ENCODE assay signal across 10 cellular contexts in genomic region chr13:60369242-60369641, GRCh38. TPM values are rescaled to one million over a fixed set of nuclear protein-coding genes. Genes with fewer than 3 reads are reported as not detected.
DNase-seq lines count a peak whose midpoint lies in the region; ATAC-seq and TF ChIP-seq lines count a peak whose summit lies in the region.
"Had no signal": no experiment of that assay in that cellular context is flagged by ENCODE, and none has a peak within 500 bp of the region (broad histone marks: within the 10 kb centered on the region; RNA-seq: fewer than 3 reads in every experiment).

No MANE protein-coding gene starts in this region.

- no peak overlapping the region for H4K91ac ChIP-seq in mesenchymal stem cell (ENCODE audit: low read length)

- DNase-seq in GM06990 (ENCODE audit: extremely low read depth, insufficient read length): no peak
- no peak for DNase-seq in HFF-Myc (ENCODE audit: extremely low read depth, low read depth)
- peak; percentile 9 for DNase-seq in mesenchymal stem cell
- no peak for DNase-seq in NCI-H2107 (lab: John Stamatoyannopoulos, UW)
- DNase-seq in activated CD8-positive, alpha-beta memory T cell treated with anti-CD3 and anti-CD28 coated beads for 24 hours: no peak
- no peak for DNase-seq in activated gamma-delta T cell treated with Interleukin-2 at 50 U/mL for 16 hours
- DNase-seq in gastrocnemius medialis: no peak
- DNase-seq: effector CD4-positive, alpha-beta T cell; pancreas had no signal

- H2AFZ ChIP-seq in mesenchymal stem cell (ENCODE audit: low read depth, low read length): no peak overlapping the region

- no peak overlapping the region for H3K9ac ChIP-seq in mesenchymal stem cell (ENCODE audit: low read length)

- no peak overlapping the region for H3K23ac ChIP-seq in mesenchymal stem cell (ENCODE audit: low read length in 2 of 2)

- H3K79me1 ChIP-seq in mesenchymal stem cell (replicated peaks; ENCODE audit: low read length, poor library complexity, severe bottlenecking): no peaks in the 10 kb centered on the region

- H4K8ac ChIP-seq in mesenchymal stem cell (ENCODE audit: low read length): no peak overlapping the region

- H3K9me3 ChIP-seq in mesenchymal stem cell (ENCODE audit: control insufficient read depth, low read length) (no peaks in the 10 kb centered on the region), gastrocnemius medialis (no peaks in the 10 kb centered on the region)
- H3K9me3 ChIP-seq: pancreas had no signal

- intact Hi-C loops in gastrocnemius medialis (cut with DNase I; ENCODE audit: low total_unique reads): no loop called here

- ATAC-seq in SK-N-SH treated with all-trans-retinoic acid at 6 μM for 48 hours: peak; percentile 77; the same call in 2 of the 3 replicates
- no peak for ATAC-seq in gastrocnemius medialis
- ATAC-seq: pancreas had no signal

- H3K4me2 ChIP-seq in mesenchymal stem cell (ENCODE audit: low read length, poor library complexity, severe bottlenecking): no peak overlapping the region

- H3K4me1 ChIP-seq in mesenchymal stem cell (ENCODE audit: control insufficient read depth, insufficient read depth, low read depth, low read length) (no peaks in the 10 kb centered on the region), gastrocnemius medialis (no peaks in the 10 kb centered on the region)
- H3K4me1 ChIP-seq: pancreas had no signal

- no peaks in the 10 kb centered on the region for H3K27me3 ChIP-seq in GM06990 (replicated peaks; ENCODE audit: control insufficient read depth, insufficient read depth, low read length)
- H3K27me3 ChIP-seq in mesenchymal stem cell (ENCODE audit: control insufficient read depth in 1 of 2, insufficient read depth in 1 of 2, low read length in 2 of 2): no peaks in the 10 kb centered on the region
- H3K27me3 ChIP-seq in gastrocnemius medialis: no peaks in the 10 kb centered on the region
- H3K27me3 ChIP-seq: pancreas had no signal

- no peak overlapping the region for H2BK5ac ChIP-seq in mesenchymal stem cell (ENCODE audit: low read depth, low read length, poor library complexity, severe bottlenecking)

- no peak overlapping the region for H3K4me3 ChIP-seq in GM06990 (replicated peaks; ENCODE audit: low read depth, low read length)
- H3K4me3 ChIP-seq in HFF-Myc (replicated peaks; ENCODE audit: low read depth, low read length): no peak overlapping the region
- H3K4me3 ChIP-seq in mesenchymal stem cell (ENCODE audit: insufficient read depth in 1 of 2, low read depth in 1 of 2, low read length in 2 of 2): no peak overlapping the region
- no peak overlapping the region for H3K4me3 ChIP-seq in gastrocnemius medialis
- H3K4me3 ChIP-seq: pancreas had no signal

- no peak overlapping the region for H3K27ac ChIP-seq in mesenchymal stem cell (ENCODE audit: low read length, poor library complexity, severe bottlenecking)
- H3K27ac ChIP-seq in gastrocnemius medialis: no peak overlapping the region
- H3K27ac ChIP-seq: pancreas had no signal

- no peak overlapping the region for H3K14ac ChIP-seq in mesenchymal stem cell (ENCODE audit: low read length in 2 of 2)

- peak; percentile 29 for TF ChIP-seq CTCF in GM06990 (IDR thresholded peaks at IDR 0.05; ENCODE audit: insufficient read depth, low read length, poor library complexity, severe bottlenecking)
- peak; percentile 8 for TF ChIP-seq CTCF in HFF-Myc (IDR thresholded peaks at IDR 0.05; ENCODE audit: low read depth, low read length, missing control alignments)
- no peak for TF ChIP-seq CTCF in gastrocnemius medialis (IDR thresholded peaks at IDR 0.05 in 4 of 5, conservative IDR thresholded peaks at IDR 0.05 in 1 of 5)

- H3K4ac ChIP-seq in mesenchymal stem cell (ENCODE audit: low read depth in 1 of 2, low read length in 2 of 2): no peak overlapping the region

- H2BK12ac ChIP-seq in mesenchymal stem cell (ENCODE audit: low read length in 2 of 2): no peak overlapping the region

- no peak for TF ChIP-seq POLR2A in gastrocnemius medialis (IDR thresholded peaks at IDR 0.05)

- no peak overlapping the region for H2AK5ac ChIP-seq in mesenchymal stem cell (ENCODE audit: low read length, severe bottlenecking)

- no peak overlapping the region for H2BK120ac ChIP-seq in mesenchymal stem cell (ENCODE audit: low read depth, low read length)

- in situ Hi-C loops in gastrocnemius medialis (cut with MboI; ENCODE audit: low sequenced_read_pairs in 4 of 4): no loop called here

- H2BK15ac ChIP-seq in mesenchymal stem cell (ENCODE audit: low read depth, poor library complexity, severe bottlenecking): no peak overlapping the region

- no peak overlapping the region for H3K18ac ChIP-seq in mesenchymal stem cell (ENCODE audit: low read depth in 1 of 2, low read length in 2 of 2)

- H3K36me3 ChIP-seq in GM06990 (ENCODE audit: control insufficient read depth, insufficient read depth, low read length): no peaks in the 10 kb centered on the region
- H3K36me3 ChIP-seq in mesenchymal stem cell (ENCODE audit: control insufficient read depth in 1 of 2, insufficient read depth in 2 of 2, low read depth in 1 of 2, low read length in 2 of 2): no peaks in the 10 kb centered on the region
- no peaks in the 10 kb centered on the region for H3K36me3 ChIP-seq in gastrocnemius medialis
- H3K36me3 ChIP-seq: pancreas had no signal

TF ChIP-seq in SK-N-SH treated with all-trans-retinoic acid at 6 μM for 48 hours, 23 proteins besides CTCF, POLR2A, EP300 and RAD21:
- no peak for TF ChIP-seq RARB (CRISPR knock-in tag; IDR thresholded peaks at IDR 0.05)
- TF ChIP-seq SNAI2 (CRISPR knock-in tag; IDR thresholded peaks at IDR 0.05): no peak
- no peak for TF ChIP-seq ZFP3 (CRISPR knock-in tag; IDR thresholded peaks at IDR 0.05)
- no peak for TF ChIP-seq OSR1 (CRISPR knock-in tag; IDR thresholded peaks at IDR 0.05)
- no peak for TF ChIP-seq TOX (CRISPR knock-in tag; IDR thresholded peaks at IDR 0.05; ENCODE audit: borderline replicate concordance)
- no peak for TF ChIP-seq GLIS3 (CRISPR knock-in tag; IDR thresholded peaks at IDR 0.05)

RNA-seq across cellular contexts. Expression of gene TDRD3, which starts 27.8 kb away (rescaled TPM):
- polyA plus RNA-seq in mesenchymal stem cell (2013, experiment 1 of 2): 6.9 TPM
- polyA plus RNA-seq in mesenchymal stem cell (2013, experiment 2 of 2): 7.4 TPM
- total RNA-seq in gastrocnemius medialis: 10 to 100 TPM; 13.1 to 37.8 (median 17.7) TPM

Comparison
In these comparisons a context has a peak if more than half of its experiments do, and no peak if none do; other contexts are left out.
1. CTCF ChIP-seq: peak in GM06990 (single experiment) and HFF-Myc (single experiment); none in gastrocnemius medialis (0 of 5).